9 cellular contexts compared by ENCODE assay signal in genomic region chr15:42581272-42581730, GRCh38. TPM values are rescaled to one million over a fixed set of nuclear protein-coding genes. Genes with fewer than 3 reads are reported as not detected.
DNase-seq lines count a peak whose midpoint lies in the region; ATAC-seq and TF ChIP-seq lines count a peak whose summit lies in the region.
"Had no signal": no experiment of that assay in that cellular context is flagged by ENCODE, and none has a peak within 500 bp of the region (broad histone marks: within the 10 kb centered on the region; RNA-seq: fewer than 3 reads in every experiment).

No MANE protein-coding gene starts in this region.

- H2BK15ac ChIP-seq in neuronal stem cell (ENCODE audit: low read length), result no peak overlapping the region

- H3K79me1 ChIP-seq in neuronal stem cell (ENCODE audit: low read depth, low read length), result peaks cover 3% of the 10 kb centered on the region

- H3K4me3 ChIP-seq in Jurkat, Clone E6-1 (ENCODE audit: low read length), result peak overlapping the region; percentile 62
- peak overlapping the region; percentile 34 to 51 for H3K4me3 ChIP-seq in gastroesophageal sphincter
- H3K4me3 ChIP-seq in neuronal stem cell (ENCODE audit: low read length in 2 of 2), result peak overlapping the region in 1 of 2 donors; percentile 71
- H3K4me3 ChIP-seq in stomach smooth muscle (ENCODE audit: low read length in 2 of 2), result peak overlapping the region; percentile 52 to 76

- peak overlapping the region; percentile 70 for H3K23ac ChIP-seq in neuronal stem cell (ENCODE audit: low read depth, low read length, poor library complexity)

- H3K27ac ChIP-seq in gastroesophageal sphincter (peak overlapping the region; percentile 15 to 86 (median 84)), neuronal stem cell (replicated peaks; ENCODE audit: low read length) (no peak overlapping the region), stomach smooth muscle (ENCODE audit: low read length) (peak overlapping the region; percentile 95)
- H3K27ac ChIP-seq: VCaP had no signal

- H3K4me1 ChIP-seq in gastroesophageal sphincter (peaks cover 17 to 100% (median 41%) of the 10 kb centered on the region in 3 donors), neuronal stem cell (ENCODE audit: control insufficient read depth in 2 of 2, insufficient read depth in 1 of 2, low read depth in 1 of 2, low read length in 2 of 2) (peaks cover 14 to 37% of the 10 kb centered on the region in 2 donors), stomach smooth muscle (ENCODE audit: control insufficient read depth, insufficient read depth, low read length) (peaks cover 41% of the 10 kb centered on the region)

- TF ChIP-seq POLR2A in gastroesophageal sphincter (IDR thresholded peaks at IDR 0.05), result peak; percentile 41 to 55

- H3K9ac ChIP-seq in neuronal stem cell (ENCODE audit: low read depth, low read length, poor library complexity), result peak overlapping the region; percentile 78
- H3K9ac ChIP-seq in stomach smooth muscle (ENCODE audit: low read length in 2 of 2), result peak overlapping the region; percentile 65 to 73

- peak in 2 of 4 experiments; percentile 8 to 13 for TF ChIP-seq CTCF in gastroesophageal sphincter (IDR thresholded peaks at IDR 0.05)

- WGBS in gastroesophageal sphincter (ENCODE audit: low coverage in 1 of 2), 2 donors, result 0% methylated on average over 7 to 12 of the region's 37 CpGs
- no CpG with 5 or more reads among the region's 37 CpGs for WGBS in neuronal stem cell (ENCODE audit: extremely low coverage in 2 of 2, insufficient read length in 2 of 2, insufficient replicate concordance in 1 of 2), 2 donors

- peak overlapping the region; percentile 55 for H3K18ac ChIP-seq in neuronal stem cell (ENCODE audit: low read length)

- H2AFZ ChIP-seq in neuronal stem cell (ENCODE audit: low read length), result peak overlapping the region; percentile 89

- ATAC-seq in GM21367 (IDR thresholded peaks at IDR 0.05; ENCODE audit: unreplicated experiment), result peak; percentile 66
- peak; percentile 93 for ATAC-seq in gastroesophageal sphincter

- peak; percentile 89 for DNase-seq in COLO668 (lab: John Stamatoyannopoulos, UW; ENCODE audit: unreplicated experiment)
- peak; percentile 67 for DNase-seq in Jurkat, Clone E6-1 (ENCODE audit: low read depth, low spot score)
- peak; percentile 76 to 87 for DNase-seq in SHP77 (lab: John Stamatoyannopoulos, UW)
- peak; percentile 13 to 73 (median 52) for DNase-seq in activated naive CD4-positive, alpha-beta T cell (lab: John Stamatoyannopoulos, UW)
- DNase-seq in neuronal stem cell (ENCODE audit: low spot score), result peak; percentile 70

- H3K27me3 ChIP-seq in gastroesophageal sphincter, result no peaks in the 10 kb centered on the region
- H3K27me3 ChIP-seq in neuronal stem cell (ENCODE audit: control insufficient read depth in 3 of 3, insufficient read depth in 3 of 3, low read depth in 1 of 3, low read length in 3 of 3), result peaks cover 0 to 10% (median 0%) of the 10 kb centered on the region in 3 experiments
- no peaks in the 10 kb centered on the region for H3K27me3 ChIP-seq in stomach smooth muscle (ENCODE audit: control insufficient read depth in 1 of 2, insufficient read depth in 2 of 2, low read length in 2 of 2)

- H3K36me3 ChIP-seq in gastroesophageal sphincter, result peaks cover 0 to 5% of the 10 kb centered on the region in 2 donors
- H3K36me3 ChIP-seq in neuronal stem cell (replicated peaks in 1 of 2; ENCODE audit: control insufficient read depth in 2 of 2, insufficient read depth in 2 of 2, low read length in 2 of 2), result peaks cover 3 to 17% of the 10 kb centered on the region in 2 donors
- H3K36me3 ChIP-seq in stomach smooth muscle (ENCODE audit: control insufficient read depth in 2 of 2, insufficient read depth in 2 of 2, low read length in 2 of 2), result peaks cover 5 to 6% of the 10 kb centered on the region in 2 donors

- H3K9me3 ChIP-seq in gastroesophageal sphincter (no peaks in the 10 kb centered on the region), neuronal stem cell (replicated peaks in 1 of 2; ENCODE audit: control insufficient read depth in 2 of 2, insufficient read depth in 1 of 2, low read depth in 1 of 2, low read length in 2 of 2) (peaks cover 0 to 7% of the 10 kb centered on the region in 2 donors), stomach smooth muscle (ENCODE audit: control insufficient read depth in 2 of 2, low read length in 2 of 2) (no peaks in the 10 kb centered on the region)

- H3K14ac ChIP-seq in neuronal stem cell (ENCODE audit: low read length), result no peak overlapping the region

- H3K4ac ChIP-seq in neuronal stem cell (ENCODE audit: low read length), result no peak overlapping the region

- no peak overlapping the region for H2AK5ac ChIP-seq in neuronal stem cell (ENCODE audit: low read depth, low read length)

- no peak overlapping the region for H4K8ac ChIP-seq in neuronal stem cell (ENCODE audit: low read depth, low read length)

- no peak overlapping the region for H2BK5ac ChIP-seq in neuronal stem cell (ENCODE audit: low read length)

- TF ChIP-seq EP300 in gastroesophageal sphincter (IDR thresholded peaks at IDR 0.05), result no peak

- no peak overlapping the region for H2BK12ac ChIP-seq in neuronal stem cell (ENCODE audit: low read length)

- H2BK120ac ChIP-seq in neuronal stem cell (ENCODE audit: low read depth, low read length), result no peak overlapping the region

- H4K91ac ChIP-seq in neuronal stem cell (ENCODE audit: low read depth, low read length, poor library complexity), result no peak overlapping the region

- H3K4me2 ChIP-seq in neuronal stem cell (ENCODE audit: insufficient read depth, low read length, poor library complexity, severe bottlenecking), result peak overlapping the region; percentile 63

RNA-seq across cellular contexts. Expression of gene STARD9, which starts 5.9 kb away (rescaled TPM):
- 6.6 TPM for polyA plus RNA-seq in Jurkat, Clone E6-1 (2012; ENCODE audit: insufficient read depth, insufficient read length)
- 10 to 100 TPM; 15.5 to 78.4 (median 29.1) TPM for total RNA-seq in gastroesophageal sphincter
- 3.1 TPM for polyA plus RNA-seq in neuronal stem cell (2013, experiment 1 of 2)
- polyA plus RNA-seq in neuronal stem cell (2013, experiment 2 of 2), result 3.0 TPM

RNA-seq across cellular contexts. Expression of gene HAUS2, which starts 32.7 kb away (rescaled TPM):
- polyA plus RNA-seq in Jurkat, Clone E6-1 (2012; ENCODE audit: insufficient read depth, insufficient read length), result 33.1 TPM
- total RNA-seq in gastroesophageal sphincter, result 10 to 100 TPM; 15.3 to 42.2 (median 32.3) TPM
- 17.2 TPM for polyA plus RNA-seq in neuronal stem cell (2013, experiment 1 of 2)
- 18.4 TPM for polyA plus RNA-seq in neuronal stem cell (2013, experiment 2 of 2)

RNA-seq across cellular contexts. Expression of gene LRRC57, which starts 32.7 kb away (rescaled TPM):
- polyA plus RNA-seq in Jurkat, Clone E6-1 (2012; ENCODE audit: insufficient read depth, insufficient read length), result 20.1 TPM
- total RNA-seq in gastroesophageal sphincter, result 10 to 100 TPM; 14.9 to 19.4 (median 15.4) TPM
- polyA plus RNA-seq in neuronal stem cell (2013, experiment 1 of 2), result 8.5 TPM
- 9.2 TPM for polyA plus RNA-seq in neuronal stem cell (2013, experiment 2 of 2)
